ENCODE assay signal across 8 cellular contexts in the genomic region with DNA sequence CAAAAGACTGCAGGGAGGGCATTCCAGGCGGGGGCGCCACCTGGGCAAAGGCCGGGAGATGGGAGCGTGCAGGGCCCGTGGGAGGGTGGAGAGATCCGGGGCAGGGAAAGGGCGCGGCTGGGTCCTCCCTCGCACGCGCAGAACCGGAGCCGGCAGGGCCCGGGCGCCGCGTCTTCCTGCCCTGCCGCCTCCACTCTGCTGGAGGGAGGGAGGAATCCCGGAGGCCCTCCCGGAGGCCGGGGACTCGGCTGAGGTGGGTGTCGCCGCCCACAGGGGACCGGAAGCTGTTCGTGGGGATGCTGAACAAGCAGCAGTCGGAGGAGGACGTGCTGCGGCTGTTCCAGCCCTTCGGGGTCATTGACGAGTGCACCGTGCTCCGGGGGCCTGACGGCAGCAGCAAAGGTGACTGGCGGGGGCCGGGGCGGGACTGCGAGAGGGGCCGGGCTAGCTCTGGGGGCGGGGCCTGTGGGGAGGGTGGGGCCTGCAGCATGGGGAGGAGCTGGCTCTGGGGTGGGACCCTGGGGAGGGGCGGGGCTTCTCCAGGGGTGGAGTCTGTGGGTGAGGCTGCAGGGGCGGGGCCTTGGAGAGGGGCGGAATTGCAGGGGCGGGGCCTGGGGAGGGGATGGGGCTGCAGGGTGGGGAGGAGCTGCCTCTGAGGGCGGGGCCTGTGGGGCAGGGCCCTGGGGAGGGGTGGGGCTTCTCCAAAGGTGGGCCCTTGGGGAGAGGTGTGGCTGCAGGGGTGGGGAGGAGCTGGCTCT. TPM values are rescaled to one million over a fixed set of nuclear protein-coding genes. Genes with fewer than 3 reads are reported as not detected.
A peak's percentile ranks its signal among the peaks of the same experiment; 100 is the strongest.
DNase-seq lines count a peak whose midpoint lies in the region; ATAC-seq and TF ChIP-seq lines count a peak whose summit lies in the region.

No MANE protein-coding gene starts in this region.

- peaks cover 10 to 13% of the 10 kb centered on the region in 2 donors for H3K4me1 Mint-ChIP-seq in natural killer cell
- peaks cover 8 to 15% of the 10 kb centered on the region in 2 donors for H3K4me1 Mint-ChIP-seq in stimulated activated naive B cell treated with anti-CD40 and anti-IgM and Interleukin-4, amounts not matched to agents 10 μg/mL and 1 μg/mL and 100 μg/mL, for 72 hours

- no TSS peak for BruUV-seq in PC-3 (replicated peaks; lab: Mats Ljungman, UMichigan)

- TF ChIP-seq CTCF in PC-3 (conservative IDR thresholded peaks at IDR 0.05; ENCODE audit: low read depth, low read length) (peak; percentile 33; the same call in 1 of the 2 replicates), natural killer cell (IDR thresholded peaks at IDR 0.05) (peak; percentile 50)

- H3K4me2 ChIP-seq in PC-3 (ENCODE audit: low read length) = peak overlapping the region; percentile 85

- H3K79me2 ChIP-seq in PC-3 (ENCODE audit: low read length) = no peaks in the 10 kb centered on the region

- H3K36me3 Mint-ChIP-seq in natural killer cell = no peaks in the 10 kb centered on the region
- H3K36me3 Mint-ChIP-seq in stimulated activated naive B cell treated with anti-CD40 and anti-IgM and Interleukin-4, amounts not matched to agents 10 μg/mL and 1 μg/mL and 100 μg/mL, for 72 hours = peaks cover 0 to 8% of the 10 kb centered on the region in 2 donors

- ATAC-seq in PC-3 = peak; percentile 74
- ATAC-seq in natural killer cell = peak; percentile 84 to 93 (median 86)
- peak; percentile 84 to 85 for ATAC-seq in stimulated activated naive B cell treated with anti-CD40 and anti-IgM and Interleukin-4, amounts not matched to agents 10 μg/mL and 1 μg/mL and 100 μg/mL, for 72 hours (replicated peaks)
- no peak for ATAC-seq in GM19328 (IDR thresholded peaks at IDR 0.05; ENCODE audit: unreplicated experiment)

- in situ Hi-C loops in Caki2 (cut with HindIII; ENCODE audit: low pct_unique_long_range_greater_than_20kb, low sequenced_read_pairs) = no loop called here

- H3K9ac ChIP-seq in HUES48 (ENCODE audit: low read depth, low read length) (no peak overlapping the region), PC-3 (ENCODE audit: low read length) (no peak overlapping the region)

- H3K27me3 ChIP-seq in HUES48 (ENCODE audit: control insufficient read depth, insufficient read depth, low read length) (peaks cover 5% of the 10 kb centered on the region; the same call in 1 of the 2 replicates), PC-3 (ENCODE audit: low read length) (no peaks in the 10 kb centered on the region)

- H3K4me1 ChIP-seq in HUES48 (ENCODE audit: control insufficient read depth, insufficient read depth, low read length) (peaks cover 3% of the 10 kb centered on the region; the same call in 1 of the 2 replicates), PC-3 (ENCODE audit: insufficient read depth, low read length) (0 out of 2 replicates have a peak, but pooled peaks cover 4% of the 10 kb centered on the region)

- H3K4me3 Mint-ChIP-seq in natural killer cell = peak overlapping the region; percentile 90
- H3K4me3 Mint-ChIP-seq in stimulated activated naive B cell treated with anti-CD40 and anti-IgM and Interleukin-4, amounts not matched to agents 10 μg/mL and 1 μg/mL and 100 μg/mL, for 72 hours = peak overlapping the region; percentile 87 to 93

- peaks cover 8 to 17% of the 10 kb centered on the region in 2 donors for H3K27me3 Mint-ChIP-seq in natural killer cell (ENCODE audit: low read depth in 2 of 2)
- H3K27me3 Mint-ChIP-seq in stimulated activated naive B cell treated with anti-CD40 and anti-IgM and Interleukin-4, amounts not matched to agents 10 μg/mL and 1 μg/mL and 100 μg/mL, for 72 hours = peaks cover 66 to 72% of the 10 kb centered on the region in 2 donors

- H3K9me3 ChIP-seq in HUES48 (ENCODE audit: control insufficient read depth, insufficient read depth, low read length) (no peaks in the 10 kb centered on the region), PC-3 (ENCODE audit: low read length) (no peaks in the 10 kb centered on the region)

- CTCF ChIA-PET in PC-3 (lab: Charles Lee) = interaction anchor here (0.5 to 1.0 kb wide), 4 partner anchors 9 to 52 kb away, joined by 3 to 10 read pairs (median 4); no protein-coding TSS in a partner anchor

- H3K4me3 ChIP-seq in HUES48 (ENCODE audit: low read depth, low read length) (peak overlapping the region; percentile 76), PC-3 (ENCODE audit: low read length) (peak overlapping the region; percentile 69)

- H3F3A ChIP-seq in PC-3 (ENCODE audit: low read length, unreplicated experiment) = no peaks in the 10 kb centered on the region

- H3K36me3 ChIP-seq in HUES48 (ENCODE audit: control insufficient read depth, insufficient read depth, low read length) (no peaks in the 10 kb centered on the region), PC-3 (ENCODE audit: low read depth, low read length) (no peaks in the 10 kb centered on the region; the same call in 1 of the 2 replicates)

- POLR2A ChIA-PET in PC-3 (lab: Charles Lee; ENCODE audit: unreplicated experiment) = interaction anchor here (0.6 to 1.1 kb wide), 2 partner anchors 9 to 782 kb away, joined by 12 to 14 read pairs; no protein-coding TSS in a partner anchor

- no peaks in the 10 kb centered on the region for H3K9me2 ChIP-seq in PC-3 (replicated peaks; ENCODE audit: low read length)

- no peaks in the 10 kb centered on the region for H3K9me3 Mint-ChIP-seq in natural killer cell
- peaks cover 1 to 3% of the 10 kb centered on the region in 2 donors for H3K9me3 Mint-ChIP-seq in stimulated activated naive B cell treated with anti-CD40 and anti-IgM and Interleukin-4, amounts not matched to agents 10 μg/mL and 1 μg/mL and 100 μg/mL, for 72 hours

- intact Hi-C loops in PC-3 (cut with micrococcal nuclease) (loop anchor here (1.0 kb wide), 1 partner anchor 10 kb away; no protein-coding TSS in a partner anchor), natural killer cell (cut with micrococcal nuclease) (no loop called here)

- DNase-seq in Caki2 (ENCODE audit: low read depth) = peak; percentile 70
- DNase-seq in PC-3 = peak; percentile 88
- DNase-seq in activated T-cell treated with anti-CD3 and anti-CD28 coated beads for 24 hours (ENCODE audit: low read depth) = peak; percentile 83
- DNase-seq in erythroblast (lab: John Stamatoyannopoulos, UW) = peak; percentile 84 to 87
- peak; percentile 74 for DNase-seq in natural killer cell
- DNase-seq in stimulated activated naive B cell treated with anti-CD40 and anti-IgM and Interleukin-4, amounts not matched to agents 10 μg/mL and 1 μg/mL and 100 μg/mL, for 72 hours = peak; percentile 79

- TF ChIP-seq POLR2A in erythroblast (IDR thresholded peaks at IDR 0.05; ENCODE audit: low read length) = no peak

- peak overlapping the region; percentile 55 to 86 for H3K27ac Mint-ChIP-seq in natural killer cell
- H3K27ac Mint-ChIP-seq in stimulated activated naive B cell treated with anti-CD40 and anti-IgM and Interleukin-4, amounts not matched to agents 10 μg/mL and 1 μg/mL and 100 μg/mL, for 72 hours = peak overlapping the region; percentile 93

- H2AFZ ChIP-seq in PC-3 (ENCODE audit: low read length) = peak overlapping the region; percentile 81

- H3K27ac ChIP-seq in HUES48 (ENCODE audit: low read depth, low read length) (peak overlapping the region; percentile 59), PC-3 (ENCODE audit: low read length) (no peak overlapping the region)

- no peaks in the 10 kb centered on the region for H4K20me1 ChIP-seq in PC-3 (ENCODE audit: low read length)

RNA-seq across cellular contexts. Expression of gene CELF5, which starts 51.3 kb away (rescaled TPM):
- total RNA-seq in Caki2 (2014; rRNA removed; shearing (Covaris generic); ENCODE audit: low replicate concordance) = 0.47 TPM in 1 of 2 replicates, not detected in the other
- total RNA-seq in PC-3 (2014; rRNA removed) (0.44 and 0.75 TPM in 2 replicates), natural killer cell (under 1 TPM in 2 of 3 donors, not detected in 1; 0.41 to 0.83 TPM)
